12 cellular contexts compared by ENCODE assay signal in genomic region chr19:46759817-46760333, GRCh38. TPM values are rescaled to one million over a fixed set of nuclear protein-coding genes. Genes with fewer than 3 reads are reported as not detected.
DNase-seq lines count a peak whose midpoint lies in the region; ATAC-seq lines count a peak whose summit lies in the region.
"Had no signal": no experiment of that assay in that cellular context is flagged by ENCODE, and none has a peak within 500 bp of the region (broad histone marks: within the 10 kb centered on the region; RNA-seq: fewer than 3 reads in every experiment).

No MANE protein-coding gene starts in this region.

- peaks cover 9 to 16% (median 12%) of the 10 kb centered on the region in 3 donors for H3K4me1 ChIP-seq in skeletal muscle tissue (ENCODE audit: control insufficient read depth in 3 of 3, insufficient read depth in 3 of 3, low read length in 3 of 3)

- peak overlapping the region; percentile 62 for H3K27ac ChIP-seq in skeletal muscle tissue (ENCODE audit: low read depth, low read length)

- ATAC-seq in HG03460 (IDR thresholded peaks at IDR 0.05; ENCODE audit: unreplicated experiment) = no peak
- ATAC-seq: naive thymus-derived CD8-positive, alpha-beta T cell had no signal

- H3K27me3 ChIP-seq in skeletal muscle tissue (ENCODE audit: control insufficient read depth in 3 of 3, insufficient read depth in 3 of 3, low read length in 3 of 3) = no peaks in the 10 kb centered on the region
- H3K27me3 ChIP-seq: thyroid gland had no signal

- H3K9me3 ChIP-seq in skeletal muscle tissue (ENCODE audit: control insufficient read depth in 3 of 3, low read length in 3 of 3) = no peaks in the 10 kb centered on the region
- H3K9me3 ChIP-seq: thyroid gland had no signal

- H3K36me3 ChIP-seq in skeletal muscle tissue (ENCODE audit: control insufficient read depth in 3 of 3, insufficient read depth in 3 of 3, low read length in 3 of 3) = peaks cover 6 to 11% (median 9%) of the 10 kb centered on the region in 3 donors

- DNase-seq in GOT3 (lab: John Stamatoyannopoulos, UW) (peak; percentile 45), amniotic epithelial cell (ENCODE audit: low read depth) (peak; percentile 95), fibroblast of the conjunctiva (ENCODE audit: low read depth) (peak; percentile 99), cortex of kidney (lab: John Stamatoyannopoulos, UW) (no peak)
- no peak for DNase-seq in stimulated activated CD4-positive, alpha-beta T cell treated with anti-CD3 and anti-CD28 coated beads, Interleukin-2, amount 100 ng/mL, for 24 hours
- no peak for DNase-seq in stimulated activated CD4-positive, alpha-beta T cell treated with anti-CD3 and anti-CD28 coated beads, Interleukin-4, amount 100 ng/mL, for 1 hour
- DNase-seq: DMS53; naive thymus-derived CD8-positive, alpha-beta T cell; NCI-H524; thyroid gland had no signal

- H3K9ac ChIP-seq in skeletal muscle tissue (ENCODE audit: low read depth in 1 of 3, low read length in 3 of 3) = no peak overlapping the region

- H3K4me3 ChIP-seq in skeletal muscle tissue (ENCODE audit: low read length in 3 of 3) = no peak overlapping the region
- H3K4me3 ChIP-seq: thyroid gland had no signal

RNA-seq across cellular contexts. Expression of gene STRN4, which starts 13.6 kb away (rescaled TPM):
- total RNA-seq in skeletal muscle tissue = 28.2 TPM

RNA-seq across cellular contexts. Expression of gene FKRP, which starts 14.0 kb away (rescaled TPM):
- 5.7 TPM for total RNA-seq in skeletal muscle tissue

RNA-seq across cellular contexts. Expression of gene SLC1A5, which starts 28.5 kb away (rescaled TPM):
- 24.5 TPM for total RNA-seq in skeletal muscle tissue

RNA-seq across cellular contexts. Expression of gene PRKD2, which starts 43.0 kb away (rescaled TPM):
- total RNA-seq in skeletal muscle tissue = 13.6 TPM

Comparison
In these comparisons a context has a peak if more than half of its experiments do, and no peak if none do; other contexts are left out.
1. DNase-seq: peak in GOT3 (single experiment), amniotic epithelial cell (single experiment) and fibroblast of the conjunctiva (single experiment); none in stimulated activated CD4-positive, alpha-beta T cell treated with anti-CD3 and anti-CD28 coated beads, Interleukin-2, amount 100 ng/mL, for 24 hours (0 of 2), stimulated activated CD4-positive, alpha-beta T cell treated with anti-CD3 and anti-CD28 coated beads, Interleukin-4, amount 100 ng/mL, for 1 hour (single experiment) and cortex of kidney (single experiment).